Comparison of ENCODE assay signal across 1 cellular context in the genomic region with DNA sequence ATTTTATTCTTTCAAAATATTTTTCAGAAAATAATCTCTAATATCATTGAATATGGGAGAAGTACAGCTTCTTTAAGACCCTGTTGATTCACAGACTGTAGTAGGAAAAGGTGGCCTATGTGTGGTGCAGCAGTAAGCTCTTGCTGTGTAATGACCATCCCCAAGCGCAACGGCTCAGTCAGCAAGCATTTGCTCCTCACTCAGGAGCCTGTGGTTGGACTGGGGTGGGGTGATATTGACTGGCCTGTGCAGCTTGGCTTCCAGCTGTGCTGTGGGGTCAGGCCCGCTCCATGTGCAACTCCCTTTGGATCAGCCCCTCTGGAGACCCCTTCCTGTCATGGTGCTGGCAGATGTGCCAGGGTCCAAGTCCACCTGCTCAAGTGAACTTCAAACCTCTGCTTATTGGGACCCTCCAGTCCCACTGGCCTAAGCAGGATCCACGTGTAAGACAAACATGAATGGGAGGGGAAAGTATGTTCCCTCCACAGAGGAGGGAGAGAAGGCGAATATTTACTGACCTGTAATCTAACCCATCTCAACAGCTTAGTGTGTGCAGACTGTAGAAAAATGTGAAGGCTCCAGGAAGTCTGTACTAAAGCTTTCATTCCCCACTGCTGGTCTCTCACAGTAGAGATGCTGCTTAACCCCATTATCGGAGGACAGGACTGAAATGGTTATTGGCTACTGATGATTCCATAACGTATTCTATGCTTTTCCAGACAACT.
TF ChIP-seq lines count a peak whose summit lies in the region.

No MANE protein-coding gene starts in this region.

TF ChIP-seq in HepG2, 621 proteins besides CTCF, POLR2A, EP300 and RAD21 (continued from another document):
- TF ChIP-seq ZNF614 (CRISPR knock-in tag; IDR thresholded peaks at IDR 0.05; ENCODE audit: borderline replicate concordance) = no peak
